Comparison of ENCODE assay signal across 9 cellular contexts in genomic region chr11:3153291-3153861, GRCh38. TPM values are rescaled to one million over a fixed set of nuclear protein-coding genes. Genes with fewer than 3 reads are reported as not detected.
DNase-seq lines count a peak whose midpoint lies in the region; ATAC-seq and TF ChIP-seq lines count a peak whose summit lies in the region.
"Had no signal": no experiment of that assay in that cellular context is flagged by ENCODE, and none has a peak within 500 bp of the region (broad histone marks: within the 10 kb centered on the region; RNA-seq: fewer than 3 reads in every experiment).

No MANE protein-coding gene starts in this region.

- H3K27me3 Mint-ChIP-seq in H9 (ENCODE audit: low read depth), result peaks cover under 1% of the 10 kb centered on the region; the same call in 1 of the 2 replicates

- H3K23me2 ChIP-seq in H9 (ENCODE audit: insufficient read length, low read depth, low read length, poor library complexity, severe bottlenecking), result no peaks in the 10 kb centered on the region

- no peak overlapping the region for H2BK120ac ChIP-seq in H9 (ENCODE audit: low read depth, low read length, poor library complexity, severe bottlenecking)

- H3K56ac ChIP-seq in H9 (ENCODE audit: insufficient read length, low read depth, low read length), result no peak overlapping the region

- H3K18ac ChIP-seq in H9 (ENCODE audit: insufficient read length, low read depth, low read length), result no peak overlapping the region

- H3K9me3 Mint-ChIP-seq in H9, result no peaks in the 10 kb centered on the region

- POLR2A ChIA-PET in GM10248 (lab: Yijun Ruan, JAX), result no interaction called here

- no peak overlapping the region for H4K91ac ChIP-seq in H9 (ENCODE audit: insufficient read length, low read depth, low read length)

- H3K4ac ChIP-seq in H9 (ENCODE audit: low read depth, low read length), result no peak overlapping the region

- no peaks in the 10 kb centered on the region for H3K79me1 ChIP-seq in H9 (ENCODE audit: insufficient read depth, low read depth, low read length, poor library complexity, severe bottlenecking)

- peaks cover 47 to 60% of the 10 kb centered on the region in 2 experiments for H3K4me1 Mint-ChIP-seq in H9

- WGBS in H9 (ENCODE audit: extremely low coverage, insufficient read length, low lambda C conversion rate), result no CpG with 5 or more reads among the region's 14 CpGs

- no peak overlapping the region for H3K4me3 ChIP-seq in BLaER1 treated with 17β-estradiol and CSF1 and Interleukin-3, amounts not matched to agents 10 nM and 100 nM
- no peak overlapping the region for H3K4me3 ChIP-seq in right atrium auricular region

- no peak overlapping the region for H2BK20ac ChIP-seq in H9 (ENCODE audit: low read depth, low read length, poor library complexity, severe bottlenecking)

- no peak overlapping the region for H2BK12ac ChIP-seq in H9 (ENCODE audit: insufficient read length, low read depth, low read length)

- no peak overlapping the region for H2BK5ac ChIP-seq in H9 (ENCODE audit: insufficient read length, low read length)

- peak; percentile 89 for DNase-seq in amniotic epithelial cell (ENCODE audit: low read depth)
- peak; percentile 88 for DNase-seq in right atrium auricular region (ENCODE audit: low spot score)
- DNase-seq in retina, result peak; percentile 49
- no peak for DNase-seq in OCI-M1 (lab: John Stamatoyannopoulos, UW)
- DNase-seq in H9, result no peak
- no peak for DNase-seq in GM10248 (ENCODE audit: extremely low spot score)
- DNase-seq: SHP77 treated with DMSO at 0.1 percent for 48 hours had no signal

- no peak overlapping the region for H2AK5ac ChIP-seq in H9 (ENCODE audit: insufficient read length, low read length)

- peaks cover 89 to 100% (median 100%) of the 10 kb centered on the region in 11 experiments; a peak in 21 of 22 replicates for H4K20me1 ChIP-seq in BLaER1 treated with 17β-estradiol and CSF1 and Interleukin-3, amounts not matched to agents 10 nM and 100 nM
- H4K20me1 ChIP-seq in H9 (ENCODE audit: control insufficient read depth, insufficient read depth, insufficient read length), result no peaks in the 10 kb centered on the region

- H3K79me2 ChIP-seq in H9 (ENCODE audit: insufficient read depth, low read length), result no peaks in the 10 kb centered on the region

- H2BK15ac ChIP-seq in H9 (ENCODE audit: low read depth, low read length), result no peak overlapping the region

- no peak overlapping the region for H3T11ph ChIP-seq in H9 (ENCODE audit: low read length)

- H3K36me3 Mint-ChIP-seq in H9 (ENCODE audit: insufficient read depth in 1 of 3, low read depth in 3 of 3), result peaks cover 1 to 4% (median 2%) of the 10 kb centered on the region in 3 experiments; a peak in 4 of 7 replicates

- H3K36me3 ChIP-seq in BLaER1 treated with 17β-estradiol and CSF1 and Interleukin-3, amounts not matched to agents 10 nM and 100 nM, result peaks cover 0 to 20% (median 0%) of the 10 kb centered on the region in 11 experiments; a peak in 5 of 22 replicates
- H3K36me3 ChIP-seq in right atrium auricular region, result peaks cover 9% of the 10 kb centered on the region

- H3K4me2 ChIP-seq in BLaER1 treated with 17β-estradiol and CSF1 and Interleukin-3, amounts not matched to agents 10 nM and 100 nM, result peak overlapping the region in 8 of 11 experiments; percentile 21 to 83 (median 39); a peak in 12 of 22 replicates
- H3K4me2 ChIP-seq in H9 (ENCODE audit: insufficient read depth, insufficient read length, low read length), result no peak overlapping the region

- H3K27ac ChIP-seq in BLaER1 treated with 17β-estradiol and CSF1 and Interleukin-3, amounts not matched to agents 10 nM and 100 nM, result peak overlapping the region in 1 of 11 experiments; percentile 44; a peak in 1 of 22 replicates
- peak overlapping the region; percentile 73 to 79 for H3K27ac ChIP-seq in right atrium auricular region
- no peak overlapping the region for H3K27ac ChIP-seq in H9 (ENCODE audit: insufficient read length, low read depth, low read length)

- no peak overlapping the region for H2AFZ ChIP-seq in H9 (ENCODE audit: low read length)

- H3K4me3 Mint-ChIP-seq in H9, result no peak overlapping the region

- H3K9me3 ChIP-seq in BLaER1 treated with 17β-estradiol and CSF1 and Interleukin-3, amounts not matched to agents 10 nM and 100 nM (replicated peaks in 1 of 11), result no peaks in the 10 kb centered on the region
- H3K9me3 ChIP-seq in right atrium auricular region (no peaks in the 10 kb centered on the region), H9 (ENCODE audit: control insufficient read depth, low read depth, low read length) (no peaks in the 10 kb centered on the region)

- CTCF ChIA-PET in GM10248 (lab: Yijun Ruan, JAX), result no interaction called here

- H3K4me1 ChIP-seq in BLaER1 treated with 17β-estradiol and CSF1 and Interleukin-3, amounts not matched to agents 10 nM and 100 nM, result peaks cover 50 to 99% (median 96%) of the 10 kb centered on the region in 10 experiments
- H3K4me1 ChIP-seq in right atrium auricular region (peaks cover 0 to 86% of the 10 kb centered on the region in 2 donors), H9 (ENCODE audit: insufficient read depth, low read length) (no peaks in the 10 kb centered on the region; the same call in 1 of the 2 replicates)

- H3K27ac Mint-ChIP-seq in H9, result no peak overlapping the region

- TF ChIP-seq CTCF in right atrium auricular region (IDR thresholded peaks at IDR 0.05) (no peak), H9 (conservative IDR thresholded peaks at IDR 0.05) (no peak), GM10248 (IDR thresholded peaks at IDR 0.05; ENCODE audit: control extremely low read depth, extremely low read depth, low read depth, missing control alignments) (no peak)

- no peak overlapping the region for H3K23ac ChIP-seq in H9 (ENCODE audit: insufficient read length, low read depth, low read length)

- H4K8ac ChIP-seq in H9 (replicated peaks; ENCODE audit: insufficient read length, low read depth, low read length), result no peak overlapping the region

- no peak for ATAC-seq in HG02885 (IDR thresholded peaks at IDR 0.05; ENCODE audit: poor library complexity, unreplicated experiment)

- H3K27me3 ChIP-seq in BLaER1 treated with 17β-estradiol and CSF1 and Interleukin-3, amounts not matched to agents 10 nM and 100 nM, result no peaks in the 10 kb centered on the region
- H3K27me3 ChIP-seq in right atrium auricular region (no peaks in the 10 kb centered on the region), H9 (ENCODE audit: insufficient read depth, low read length) (no peaks in the 10 kb centered on the region)

- H3K14ac ChIP-seq in H9 (ENCODE audit: insufficient read depth, low read length), result no peak overlapping the region

- H4K5ac ChIP-seq in H9 (ENCODE audit: insufficient read length, low read depth, low read length), result no peak overlapping the region

- H3K9ac ChIP-seq in BLaER1 treated with 17β-estradiol and CSF1 and Interleukin-3, amounts not matched to agents 10 nM and 100 nM, result peak overlapping the region in 4 of 11 experiments; percentile 1 to 40 (median 32); a peak in 5 of 22 replicates
- no peak overlapping the region for H3K9ac ChIP-seq in H9 (ENCODE audit: extremely low read depth, insufficient read length, low read length)

RNA-seq across cellular contexts. Expression of gene OSBPL5, which starts 11.7 kb away (rescaled TPM):
- total RNA-seq in right atrium auricular region (10 to 100 TPM; 11.1 to 17.8 TPM), H9 (2021) (11.1 and 16.1 TPM in 2 replicates)

Comparison
In these comparisons a context has a peak if more than half of its experiments do, and no peak if none do; other contexts are left out.
1. DNase-seq: peak in amniotic epithelial cell (single experiment), right atrium auricular region (single experiment) and retina (single experiment); none in OCI-M1 (single experiment), H9 (single experiment) and GM10248 (single experiment).